24 cellular contexts compared by ENCODE assay signal in the genomic region with DNA sequence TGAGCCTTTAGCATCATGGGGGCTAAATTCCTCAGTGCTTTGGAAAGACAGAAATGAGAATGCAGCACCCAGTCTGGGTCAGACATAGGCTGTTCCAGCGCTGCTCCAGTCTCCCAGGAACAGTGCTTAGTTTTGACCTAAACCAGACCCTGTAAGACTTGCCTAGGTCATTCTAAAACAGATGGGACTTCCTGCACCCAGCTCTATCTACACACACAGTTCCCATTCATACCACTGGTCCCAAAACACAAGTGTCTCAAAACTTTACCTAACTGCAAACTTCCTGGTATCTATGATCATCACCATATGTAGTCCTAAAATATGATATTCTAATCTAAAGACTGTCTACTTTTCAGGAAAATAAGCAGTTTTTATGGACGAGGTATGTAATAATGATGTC. TPM values are rescaled to one million over a fixed set of nuclear protein-coding genes. Genes with fewer than 3 reads are reported as not detected.
DNase-seq lines count a peak whose midpoint lies in the region; ATAC-seq, FAIRE-seq and TF ChIP-seq lines count a peak whose summit lies in the region.
"Had no signal": no experiment of that assay in that cellular context is flagged by ENCODE, and none has a peak within 500 bp of the region (broad histone marks: within the 10 kb centered on the region; RNA-seq: fewer than 3 reads in every experiment).

No MANE protein-coding gene starts in this region.

- TF ChIP-seq RAD21 in IMR-90 (IDR thresholded peaks at IDR 0.05; ENCODE audit: low read length), result no peak
- no peak for TF ChIP-seq RAD21 in GM12878 (IDR thresholded peaks at IDR 0.05; ENCODE audit: insufficient read depth, low read depth, low read length)

- CTCF ChIA-PET in IMR-90 (lab: Yijun Ruan, JAX), result interaction anchor here (1.8 kb wide), 1 partner anchor 86 kb away, joined by 6 read pairs; no protein-coding TSS in a partner anchor
- CTCF ChIA-PET in GM12878 (lab: Yijun Ruan, JAX), result interaction anchor here (1.0 to 1.9 kb wide), 9 partner anchors 9 to 430 kb away, joined by 3 to 10 read pairs (median 4); no protein-coding TSS in a partner anchor

- intact Hi-C loops in IMR-90 (cut with micrococcal nuclease) (no loop called here), GM12878 (cut with micrococcal nuclease; ENCODE audit: unreplicated experiment) (no loop called here)

- WGBS in IMR-90 (ENCODE audit: extremely low coverage in 2 of 2, insufficient read length in 1 of 2), 2 experiments, result 88% methylated on average over 1 of the region's 2 CpGs; no CpG with 5 or more reads in 1 of the 2 experiments
- 80% methylated on average over 2 of the region's 2 CpGs for WGBS in GM12878 (ENCODE audit: insufficient coverage, insufficient replicate concordance, low lambda C conversion rate, missing lambda C conversion rate)

- peak overlapping the region; percentile 6; the same call in 1 of the 3 replicates for H2BK15ac ChIP-seq in IMR-90 (ENCODE audit: low read depth, low read length)

- no peak for TF ChIP-seq CTCF in IMR-90 (conservative IDR thresholded peaks at IDR 0.05; ENCODE audit: low read depth, low read length)
- TF ChIP-seq CTCF in MM.1S (IDR thresholded peaks at IDR 0.05; ENCODE audit: low read length), result no peak
- no peak for TF ChIP-seq CTCF in GM12878 (IDR thresholded peaks at IDR 0.05 in 2 of 3, conservative IDR thresholded peaks at IDR 0.05 in 1 of 3; ENCODE audit: control insufficient read depth in 2 of 3, extremely low read depth in 1 of 3, insufficient read depth in 1 of 3, low read depth in 3 of 3, low read length in 3 of 3)

- H4K5ac ChIP-seq in IMR-90 (ENCODE audit: low read depth, low read length), result peak overlapping the region; percentile 55; the same call in 1 of the 2 replicates

- H3K9me1 ChIP-seq in IMR-90 (ENCODE audit: insufficient read depth, low read length), result peaks cover 7% of the 10 kb centered on the region; the same call in 1 of the 2 replicates

- H3K4me2 ChIP-seq in IMR-90 (ENCODE audit: low read depth, low read length), result no peak overlapping the region
- peak overlapping the region; percentile 68 for H3K4me2 ChIP-seq in MM.1S (ENCODE audit: low read depth, low read length)
- H3K4me2 ChIP-seq in GM12878 (ENCODE audit: control insufficient read depth, insufficient read depth), result no peak overlapping the region
- H3K4me2 ChIP-seq: A549; BLaER1 treated with 17β-estradiol and CSF1 and Interleukin-3, amounts not matched to agents 10 nM and 100 nM; GM23338 had no signal

- dilution Hi-C loops in IMR-90 (cut with HindIII; ENCODE audit: low sequenced_read_pairs, unreplicated experiment), result no loop called here

- H3K79me1 ChIP-seq in IMR-90 (ENCODE audit: low read depth in 1 of 2, low read length in 2 of 2), result peaks cover 1 to 15% of the 10 kb centered on the region in 2 experiments; a peak in 3 of 4 replicates

- no peaks in the 10 kb centered on the region for H3K9me3 ChIP-seq in IMR-90 (ENCODE audit: control insufficient read depth, insufficient read depth, low read length)
- H3K9me3 ChIP-seq in MM.1S (replicated peaks; ENCODE audit: insufficient read depth, low read length), result no peaks in the 10 kb centered on the region
- H3K9me3 ChIP-seq in GM12878 (replicated peaks; ENCODE audit: control insufficient read depth, insufficient read depth, low read length), result no peaks in the 10 kb centered on the region
- H3K9me3 ChIP-seq: A549; BE2C; BLaER1 treated with 17β-estradiol and CSF1 and Interleukin-3, amounts not matched to agents 10 nM and 100 nM had no signal

- peak overlapping the region; percentile 78 for H2BK20ac ChIP-seq in IMR-90 (ENCODE audit: low read depth, low read length)

- no peak overlapping the region for H3K14ac ChIP-seq in IMR-90 (replicated peaks; ENCODE audit: low read depth, low read length)

- BruUV-seq in IMR-90 (replicated peaks; lab: Mats Ljungman, UMichigan) (no TSS peak), GM12878 (replicated peaks; lab: Mats Ljungman, UMichigan) (no TSS peak)

- SMC1A ChIA-PET in GM12878 (lab: Charles Lee; ENCODE audit: uncharacterized antibody, unreplicated experiment), result interaction anchor here (0.9 to 1.6 kb wide), 6 partner anchors 38 to 359 kb away, joined by 3 to 6 read pairs (median 4); a partner anchor contains a TSS

- H3K4me1 ChIP-seq in IMR-90 (ENCODE audit: control insufficient read depth, insufficient read depth, low read length) (peaks cover 6% of the 10 kb centered on the region), MM.1S (ENCODE audit: low read length) (peaks cover 23% of the 10 kb centered on the region), GM12878 (ENCODE audit: control insufficient read depth, insufficient read depth, low read length) (peaks cover 7% of the 10 kb centered on the region)
- H3K4me1 ChIP-seq: BLaER1 treated with 17β-estradiol and CSF1 and Interleukin-3, amounts not matched to agents 10 nM and 100 nM had no signal

- TF ChIP-seq POLR2A in IMR-90 (IDR thresholded peaks at IDR 0.05; ENCODE audit: low read depth, low read length), result no peak
- no peak for TF ChIP-seq POLR2A in GM12878 (IDR thresholded peaks at IDR 0.05; ENCODE audit: low read depth, low read length)

- H2AFZ ChIP-seq in IMR-90 (replicated peaks; ENCODE audit: low read length, poor library complexity), result no peak overlapping the region
- no peak overlapping the region for H2AFZ ChIP-seq in MM.1S (ENCODE audit: low read length)
- H2AFZ ChIP-seq in GM12878 (ENCODE audit: control insufficient read depth, low read depth, low read length), result no peak overlapping the region
- H2AFZ ChIP-seq: GM23338 had no signal

- H2BK5ac ChIP-seq in IMR-90 (ENCODE audit: low read depth, low read length, poor library complexity, severe bottlenecking), result no peak overlapping the region

- RAD21 ChIA-PET in GM12878 (lab: Charles Lee; ENCODE audit: unreplicated experiment), result no interaction called here

- H3K9ac ChIP-seq in IMR-90 (ENCODE audit: low read depth, low read length), result no peak overlapping the region
- H3K9ac ChIP-seq in MM.1S (ENCODE audit: low read length), result peak overlapping the region; percentile 14; the same call in 1 of the 2 replicates
- H3K9ac ChIP-seq in GM12878 (ENCODE audit: control insufficient read depth, insufficient read depth, low read length), result no peak overlapping the region
- H3K9ac ChIP-seq: BLaER1 treated with 17β-estradiol and CSF1 and Interleukin-3, amounts not matched to agents 10 nM and 100 nM had no signal

- H3K27me3 ChIP-seq in IMR-90 (ENCODE audit: control insufficient read depth, insufficient read depth, low read length), result no peaks in the 10 kb centered on the region
- no peaks in the 10 kb centered on the region for H3K27me3 ChIP-seq in MM.1S (replicated peaks; ENCODE audit: insufficient read depth, low read length)
- no peaks in the 10 kb centered on the region for H3K27me3 ChIP-seq in GM12878 (replicated peaks in 1 of 2; ENCODE audit: control insufficient read depth in 2 of 2, insufficient read depth in 2 of 2, low read length in 1 of 2)
- H3K27me3 ChIP-seq: BE2C; BLaER1 treated with 17β-estradiol and CSF1 and Interleukin-3, amounts not matched to agents 10 nM and 100 nM had no signal

- H3K9me2 ChIP-seq in MM.1S (replicated peaks; ENCODE audit: insufficient read depth, low read length), result no peaks in the 10 kb centered on the region

- TF ChIP-seq EP300 in GM12878 (IDR thresholded peaks at IDR 0.05; ENCODE audit: borderline replicate concordance in 1 of 2, control insufficient read depth in 1 of 2, low read depth in 2 of 2, low read length in 2 of 2), result no peak

- H3K23ac ChIP-seq in IMR-90 (ENCODE audit: low read depth, low read length), result peak overlapping the region; percentile 16; the same call in 1 of the 2 replicates

- H3K27ac ChIP-seq in IMR-90 (ENCODE audit: insufficient read depth, low read length) (no peak overlapping the region), MM.1S (ENCODE audit: low read length) (peak overlapping the region; percentile 53; the same call in 1 of the 2 replicates), GM12878 (ENCODE audit: control insufficient read depth, insufficient read depth) (no peak overlapping the region)
- H3K27ac ChIP-seq: A549; BLaER1 treated with 17β-estradiol and CSF1 and Interleukin-3, amounts not matched to agents 10 nM and 100 nM had no signal

- H3K56ac ChIP-seq in IMR-90 (ENCODE audit: extremely low read depth, insufficient read depth, low read length), result no peak overlapping the region

- H3K4ac ChIP-seq in IMR-90 (ENCODE audit: low read depth, low read length), result peak overlapping the region; percentile 31; the same call in 1 of the 2 replicates

- H3F3A ChIP-seq in MM.1S (ENCODE audit: insufficient read depth, low read length), result peaks cover 17% of the 10 kb centered on the region

- DNase-seq in IMR-90 (no peak), MM.1S (no peak), GM12878 (ENCODE audit: low read depth, low spot score) (no peak), HCEC 1CT (no peak), NCI-H146 treated with DMSO at 0.1 percent for 48 hours (lab: John Stamatoyannopoulos, UW; ENCODE audit: unreplicated experiment) (no peak), SIG-M5 (lab: John Stamatoyannopoulos, UW) (no peak)
- DNase-seq in effector CD4-positive, alpha-beta T cell, result no peak
- DNase-seq: 8988T; ACHN; AML-193; BE2C; CD4-positive, alpha-beta T cell; CD8-positive, alpha-beta memory T cell; DMS 273 treated with DMSO at 0.1 percent for 48 hours; DMS79; EL; GDM1 had no signal

- in situ Hi-C loops in IMR-90 (cut with MboI; ENCODE audit: low sequenced_read_pairs) (no loop called here), GM12878 (cut with MboI) (no loop called here)

- H4K20me1 ChIP-seq in IMR-90 (ENCODE audit: insufficient read depth, low read length), result no peaks in the 10 kb centered on the region
- no peaks in the 10 kb centered on the region for H4K20me1 ChIP-seq in MM.1S (ENCODE audit: insufficient read depth, low read length)
- no peaks in the 10 kb centered on the region for H4K20me1 ChIP-seq in GM12878 (ENCODE audit: control insufficient read depth, insufficient read depth)
- H4K20me1 ChIP-seq: BLaER1 treated with 17β-estradiol and CSF1 and Interleukin-3, amounts not matched to agents 10 nM and 100 nM had no signal

- H3K18ac ChIP-seq in IMR-90 (ENCODE audit: low read depth, low read length), result no peak overlapping the region

- H4K91ac ChIP-seq in IMR-90 (ENCODE audit: insufficient read depth, low read depth, low read length), result peak overlapping the region; percentile 61

- peak overlapping the region in 1 of 2 experiments; percentile 33; a peak in 1 of 4 replicates for H4K8ac ChIP-seq in IMR-90 (ENCODE audit: low read depth in 2 of 2, low read length in 2 of 2)

- ATAC-seq in IMR-90 (ENCODE audit: low read depth), result no peak
- ATAC-seq in GM12878, result peak; percentile 47
- ATAC-seq: A549, GM23338, HCT116 had no signal

- no peak for FAIRE-seq in GM12878 (lab: Jason Lieb, UNC)
- FAIRE-seq: A549, D721Med, GM12891, GM18507 had no signal

- no peak overlapping the region for H2AK9ac ChIP-seq in IMR-90 (replicated peaks; ENCODE audit: low read depth, low read length, poor library complexity)

- H2AK5ac ChIP-seq in IMR-90 (ENCODE audit: low read depth, low read length), result peak overlapping the region; percentile 11; the same call in 1 of the 2 replicates

- no peaks in the 10 kb centered on the region for H3K36me3 ChIP-seq in IMR-90 (ENCODE audit: control insufficient read depth, insufficient read depth, low read length)
- no peaks in the 10 kb centered on the region for H3K36me3 ChIP-seq in MM.1S (replicated peaks; ENCODE audit: insufficient read depth, low read length)
- H3K36me3 ChIP-seq in GM12878 (ENCODE audit: control insufficient read depth in 2 of 2, insufficient read depth in 2 of 2, low read length in 1 of 2), result no peaks in the 10 kb centered on the region

- H2BK120ac ChIP-seq in IMR-90 (ENCODE audit: low read depth, low read length), result peak overlapping the region; percentile 61

- no peaks in the 10 kb centered on the region for H3K79me2 ChIP-seq in MM.1S (ENCODE audit: low read length)
- H3K79me2 ChIP-seq in GM12878 (ENCODE audit: control insufficient read depth, insufficient read depth, low read length), result no peaks in the 10 kb centered on the region

- H3K4me3 ChIP-seq in IMR-90 (ENCODE audit: insufficient read depth, low read depth, low read length), result no peak overlapping the region
- peak overlapping the region; percentile 33 for H3K4me3 ChIP-seq in MM.1S (ENCODE audit: low read length)
- H3K4me3 ChIP-seq in GM12878, result no peak overlapping the region
- H3K4me3 ChIP-seq: A549; BLaER1 treated with 17β-estradiol and CSF1 and Interleukin-3, amounts not matched to agents 10 nM and 100 nM; GM23338 had no signal

- POLR2A ChIA-PET in IMR-90 (lab: Charles Lee; ENCODE audit: unreplicated experiment) (no interaction called here), GM12878 (lab: Charles Lee) (no interaction called here)

RNA-seq across cellular contexts. Expression of a gene that starts 37.9 kb away (rescaled TPM):
- total RNA-seq in IMR-90 (2012; rRNA removed) (31.7 TPM in 2 replicates), GM12878 (2014; rRNA removed) (16.1 and 18.3 TPM in 2 replicates), GM12878 (2014; rRNA removed; fragmentation: Illumina TruSeq; extraction: Trizol) (19.4 and 20.2 TPM in 2 replicates), GM12878 (2021) (20.6 and 21.5 TPM in 2 replicates)
- polyA plus RNA-seq in IMR-90 (2012; rRNA removed) (56.8 and 64.9 TPM in 2 replicates), GM12878 (2011; rRNA removed) (43.6 and 55.5 TPM in 2 replicates), GM12878 (2014; fragmentation: Illumina TruSeq; extraction: Trizol) (26.9 and 30.4 TPM in 2 replicates), GM12878 (2014; fragmentation: Nextera tagmentation; extraction: Ambion mirVana) (10 to 100 TPM; 21.5 to 25.3 TPM), GM12878 (2014; rRNA removed) (14.2 and 15.4 TPM in 2 replicates), GM12878 (2016; fragmentation: Nextera tagmentation; extraction: Ambion mirVana) (10 to 100 TPM; 14.9 to 15.4 TPM)
- polyA plus RNA-seq in IMR-90 (2012; cell fraction: cytosol; rRNA removed), result 24.1 and 32.6 TPM in 2 replicates
- polyA plus RNA-seq in IMR-90 (2012; cell fraction: nucleus; rRNA removed; ENCODE audit: low replicate concordance), result 4.1 and 36.8 TPM in 2 replicates
- total RNA-seq in GM12878 (2013; cell fraction: nucleolus; rRNA removed), result 32.3 and 37.1 TPM in 2 replicates
- 16.8 TPM for polyA plus RNA-seq in GM12878 (2011; ENCODE audit: low read depth)
- 23.9 and 33.0 TPM in 2 replicates for polyA plus RNA-seq in GM12878 (2011; cell fraction: cytosol; rRNA removed)
- polyA plus RNA-seq in GM12878 (2011; cell fraction: nucleus; rRNA removed), result 12.0 and 17.6 TPM in 2 replicates
- 18.7 and 20.6 TPM in 2 replicates for polyA plus RNA-seq in GM12878 (2012)
- 30.4 and 38.0 TPM in 2 replicates for polyA minus RNA-seq in GM12878 (2011; rRNA and poly(A)+ RNA removed)
- 14.4 and 14.9 TPM in 2 replicates for polyA minus RNA-seq in GM12878 (2011; cell fraction: cytosol; rRNA and poly(A)+ RNA removed)
- polyA minus RNA-seq in GM12878 (2011; cell fraction: nucleus; rRNA and poly(A)+ RNA removed), result 8.8 and 12.3 TPM in 2 replicates

RNA-seq across cellular contexts. Expression of a gene that starts 39.2 kb away (rescaled TPM):
- total RNA-seq in IMR-90 (2012; rRNA removed) (9.4 and 15.8 TPM in 2 replicates), GM12878 (2014; rRNA removed) (12.3 and 13.9 TPM in 2 replicates), GM12878 (2014; rRNA removed; fragmentation: Illumina TruSeq; extraction: Trizol) (13.1 and 13.6 TPM in 2 replicates), GM12878 (2021) (10.3 and 14.2 TPM in 2 replicates)
- polyA plus RNA-seq in IMR-90 (2012; rRNA removed) (4.3 and 4.6 TPM in 2 replicates), GM12878 (2011; rRNA removed) (14.7 and 19.6 TPM in 2 replicates), GM12878 (2014; fragmentation: Illumina TruSeq; extraction: Trizol) (15.4 and 20.6 TPM in 2 replicates), GM12878 (2014; fragmentation: Nextera tagmentation; extraction: Ambion mirVana) (1 to 10 TPM; 6.9 to 7.0 TPM), GM12878 (2014; rRNA removed) (7.2 and 8.8 TPM in 2 replicates), GM12878 (2016; fragmentation: Nextera tagmentation; extraction: Ambion mirVana) (10 to 100 TPM; 22.6 to 27.8 TPM)
- polyA plus RNA-seq in IMR-90 (2012; cell fraction: cytosol; rRNA removed), result 0.93 and 2.8 TPM in 2 replicates
- polyA plus RNA-seq in IMR-90 (2012; cell fraction: nucleus; rRNA removed; ENCODE audit: low replicate concordance), result 0.61 and 2.6 TPM in 2 replicates
- total RNA-seq in GM12878 (2013; cell fraction: nucleolus; rRNA removed), result 6.3 and 6.5 TPM in 2 replicates
- 1.8 TPM for polyA plus RNA-seq in GM12878 (2011; ENCODE audit: low read depth)
- 7.5 and 8.4 TPM in 2 replicates for polyA plus RNA-seq in GM12878 (2011; cell fraction: cytosol; rRNA removed)
- polyA plus RNA-seq in GM12878 (2011; cell fraction: nucleus; rRNA removed), result 6.2 and 6.7 TPM in 2 replicates
- 2.3 and 3.4 TPM in 2 replicates for polyA plus RNA-seq in GM12878 (2012)
- polyA minus RNA-seq in GM12878 (2011; rRNA and poly(A)+ RNA removed), result 10.8 and 14.1 TPM in 2 replicates
- polyA minus RNA-seq in GM12878 (2011; cell fraction: cytosol; rRNA and poly(A)+ RNA removed), result 4.0 and 4.9 TPM in 2 replicates
- 3.4 and 6.8 TPM in 2 replicates for polyA minus RNA-seq in GM12878 (2011; cell fraction: nucleus; rRNA and poly(A)+ RNA removed)
